In genomic region chr11:79963886-79964660, GRCh38 we compare ENCODE assay signal across 24 cellular contexts.
"Had no signal": no experiment of that assay in that cellular context is flagged by ENCODE, and none has a peak within 500 bp of the region (broad histone marks: within the 10 kb centered on the region; RNA-seq: fewer than 3 reads in every experiment).

No MANE protein-coding gene starts in this region.

- H3K9me3 ChIP-seq: neutrophil, thyroid gland had no signal

- ATAC-seq: activated CD4-positive, alpha-beta T cell treated with anti-CD3 and anti-CD28 coated beads for 36 hours; activated CD8-positive, alpha-beta memory T cell treated with anti-CD3 and anti-CD28 coated beads, Interleukin-2, amount 10 ng/mL, durations not matched to agents 7 days and 5 days; activated T-helper 17 cell treated with anti-CD3 and anti-CD28 coated beads, Interleukin-2, amount 50 U/mL, for 72 hours; left colon; WTC11 had no signal

- H3K4me3 Mint-ChIP-seq: activated CD4-positive, alpha-beta memory T cell treated with anti-CD3 and anti-CD28 coated beads, Interleukin-2, amount 10 ng/mL, durations not matched to agents 7 days and 5 days; activated CD4-positive, alpha-beta T cell treated with anti-CD3 and anti-CD28 coated beads for 36 hours; activated CD8-positive, alpha-beta memory T cell treated with anti-CD3 and anti-CD28 coated beads, Interleukin-2, amount 10 ng/mL, durations not matched to agents 7 days and 5 days; activated naive CD8-positive, alpha-beta T cell treated with anti-CD3 and anti-CD28 coated beads, Interleukin-2, amount 10 ng/mL, durations not matched to agents 7 days and 5 days; activated T-helper 17 cell treated with anti-CD3 and anti-CD28 coated beads, Interleukin-2, amount 50 U/mL, for 72 hours; endodermal cell; WTC11 had no signal

- H3K36me3 ChIP-seq: neutrophil, sigmoid colon, thyroid gland had no signal

- H3K4me3 ChIP-seq: dorsolateral prefrontal cortex, lung, sigmoid colon, thyroid gland had no signal

- H2AFZ ChIP-seq: parathyroid adenoma had no signal

- H3K27me3 Mint-ChIP-seq: activated CD4-positive, alpha-beta memory T cell treated with anti-CD3 and anti-CD28 coated beads, Interleukin-2, amount 10 ng/mL, durations not matched to agents 7 days and 5 days; activated CD4-positive, alpha-beta T cell treated with anti-CD3 and anti-CD28 coated beads for 36 hours; activated CD8-positive, alpha-beta memory T cell treated with anti-CD3 and anti-CD28 coated beads, Interleukin-2, amount 10 ng/mL, durations not matched to agents 7 days and 5 days; activated naive CD8-positive, alpha-beta T cell treated with anti-CD3 and anti-CD28 coated beads, Interleukin-2, amount 10 ng/mL, durations not matched to agents 7 days and 5 days; activated T-helper 17 cell treated with anti-CD3 and anti-CD28 coated beads, Interleukin-2, amount 50 U/mL, for 72 hours had no signal

- H3K36me3 Mint-ChIP-seq: activated CD8-positive, alpha-beta memory T cell treated with anti-CD3 and anti-CD28 coated beads, Interleukin-2, amount 10 ng/mL, durations not matched to agents 7 days and 5 days; activated naive CD8-positive, alpha-beta T cell treated with anti-CD3 and anti-CD28 coated beads, Interleukin-2, amount 10 ng/mL, durations not matched to agents 7 days and 5 days; brain had no signal

- H3K9ac ChIP-seq: parathyroid adenoma had no signal

- H3K79me2 ChIP-seq: parathyroid adenoma had no signal

- H3K27ac ChIP-seq: dorsolateral prefrontal cortex, epithelial cell of prostate, neutrophil, parathyroid adenoma, sigmoid colon, thyroid gland had no signal

- H3K27me3 ChIP-seq: dorsolateral prefrontal cortex, neutrophil, sigmoid colon, thyroid gland had no signal

- H3K27ac Mint-ChIP-seq: activated CD4-positive, alpha-beta memory T cell treated with anti-CD3 and anti-CD28 coated beads, Interleukin-2, amount 10 ng/mL, durations not matched to agents 7 days and 5 days; activated CD4-positive, alpha-beta T cell treated with anti-CD3 and anti-CD28 coated beads for 36 hours; activated CD8-positive, alpha-beta memory T cell treated with anti-CD3 and anti-CD28 coated beads, Interleukin-2, amount 10 ng/mL, durations not matched to agents 7 days and 5 days; activated naive CD8-positive, alpha-beta T cell treated with anti-CD3 and anti-CD28 coated beads, Interleukin-2, amount 10 ng/mL, durations not matched to agents 7 days and 5 days; activated T-helper 17 cell treated with anti-CD3 and anti-CD28 coated beads, Interleukin-2, amount 50 U/mL, for 72 hours; endodermal cell; WTC11 had no signal

- H3K4me1 Mint-ChIP-seq: activated CD4-positive, alpha-beta memory T cell treated with anti-CD3 and anti-CD28 coated beads, Interleukin-2, amount 10 ng/mL, durations not matched to agents 7 days and 5 days; activated CD4-positive, alpha-beta T cell treated with anti-CD3 and anti-CD28 coated beads for 36 hours; activated CD8-positive, alpha-beta memory T cell treated with anti-CD3 and anti-CD28 coated beads, Interleukin-2, amount 10 ng/mL, durations not matched to agents 7 days and 5 days; activated naive CD8-positive, alpha-beta T cell treated with anti-CD3 and anti-CD28 coated beads, Interleukin-2, amount 10 ng/mL, durations not matched to agents 7 days and 5 days; activated T-helper 17 cell treated with anti-CD3 and anti-CD28 coated beads, Interleukin-2, amount 50 U/mL, for 72 hours; endodermal cell; WTC11 had no signal

- H3K4me1 ChIP-seq: parathyroid adenoma, sigmoid colon, thyroid gland had no signal

- DNase-seq: activated CD4-positive, alpha-beta memory T cell treated with anti-CD3 and anti-CD28 coated beads, Interleukin-2, amount 10 ng/mL, durations not matched to agents 7 days and 5 days; activated CD4-positive, alpha-beta T cell treated with anti-CD3 and anti-CD28 coated beads for 36 hours; activated CD8-positive, alpha-beta memory T cell treated with anti-CD3 and anti-CD28 coated beads, Interleukin-2, amount 10 ng/mL, durations not matched to agents 7 days and 5 days; activated naive CD4-positive, alpha-beta T cell treated with Interleukin-2 at 50 U/mL for 16 hours; activated naive CD8-positive, alpha-beta T cell treated with anti-CD3 and anti-CD28 coated beads, Interleukin-2, amount 10 ng/mL, durations not matched to agents 7 days and 5 days; central memory CD4-positive, alpha-beta T cell; dorsolateral prefrontal cortex; endodermal cell; foreskin fibroblast; hippocampal formation; left colon; sigmoid colon; stimulated activated CD4-positive, alpha-beta T cell treated with anti-CD3 and anti-CD28 coated beads, Interleukin-12 subunit alpha, Interleukin-12 subunit beta, amount 100 ng/mL, for 4 hours; stimulated activated CD4-positive, alpha-beta T cell treated with anti-CD3 and anti-CD28 coated beads, Interleukin-1b, Interleukin-23, amount 100 ng/mL, for 48 hours; stimulated activated CD8-positive, alpha-beta memory T cell treated with anti-CD3 and anti-CD28 coated beads, Interleukin-4, amount 100 ng/mL, for 48 hours; stimulated activated naive CD4-positive, alpha-beta T cell; thyroid gland had no signal
